ENCODE assay signal across 23 cellular contexts in genomic region chr7:111018447-111018846, GRCh38.
DNase-seq lines count a peak whose midpoint lies in the region; ATAC-seq and TF ChIP-seq lines count a peak whose summit lies in the region.
"Had no signal": no experiment of that assay in that cellular context is flagged by ENCODE, and none has a peak within 500 bp of the region (broad histone marks: within the 10 kb centered on the region; RNA-seq: fewer than 3 reads in every experiment).

No MANE protein-coding gene starts in this region.

- H3K9me3 Mint-ChIP-seq in activated CD4-positive, alpha-beta T cell treated with anti-CD3 and anti-CD28 coated beads, Interleukin-2, amount 10 ng/mL, durations not matched to agents 7 days and 5 days, result peaks cover 18% of the 10 kb centered on the region
- H3K9me3 Mint-ChIP-seq in activated naive CD8-positive, alpha-beta T cell treated with anti-CD3 and anti-CD28 coated beads, Interleukin-2, amount 10 ng/mL, durations not matched to agents 7 days and 5 days, result peaks cover 6% of the 10 kb centered on the region
- peaks cover 7 to 9% of the 10 kb centered on the region in 2 donors for H3K9me3 Mint-ChIP-seq in stimulated activated naive CD8-positive, alpha-beta T cell treated with anti-CD3 and anti-CD28 coated beads, Interleukin-15, amount 100 ng/mL, for 72 hours
- peaks cover 18% of the 10 kb centered on the region for H3K9me3 Mint-ChIP-seq in activated CD4-positive, alpha-beta T cell treated with anti-CD3 and anti-CD28 coated beads, Interleukin-2, amount 10 ng/mL, durations not matched to agents 24 days and 14 days

- H4K20me1 ChIP-seq in SK-N-SH (ENCODE audit: insufficient read depth), result no peaks in the 10 kb centered on the region

- H3K4me3 ChIP-seq in SK-N-SH (ENCODE audit: low read depth in 2 of 2, low read length in 1 of 2), result no peak overlapping the region
- H3K4me3 ChIP-seq: GM23248 had no signal

- H3K36me3 ChIP-seq in KOPT-K1 (ENCODE audit: insufficient read depth, low read length), result no peaks in the 10 kb centered on the region
- H3K36me3 ChIP-seq in SK-N-SH (replicated peaks in 1 of 2; ENCODE audit: control insufficient read depth in 1 of 2, insufficient read depth in 2 of 2, low read length in 1 of 2), result no peaks in the 10 kb centered on the region
- H3K36me3 ChIP-seq: BE2C had no signal

- H3K9me3 ChIP-seq in KOPT-K1 (ENCODE audit: insufficient read depth, low read length, poor library complexity, severe bottlenecking) (peaks cover 15% of the 10 kb centered on the region), SK-N-SH (no peaks in the 10 kb centered on the region)
- H3K9me3 ChIP-seq: BE2C had no signal

- peaks cover 46% of the 10 kb centered on the region for H3K36me3 Mint-ChIP-seq in activated CD4-positive, alpha-beta T cell treated with anti-CD3 and anti-CD28 coated beads, Interleukin-2, amount 10 ng/mL, durations not matched to agents 7 days and 5 days (ENCODE audit: low read depth)
- H3K36me3 Mint-ChIP-seq in activated naive CD8-positive, alpha-beta T cell treated with anti-CD3 and anti-CD28 coated beads, Interleukin-2, amount 10 ng/mL, durations not matched to agents 7 days and 5 days, result peaks cover 25% of the 10 kb centered on the region
- peaks cover 20% of the 10 kb centered on the region for H3K36me3 Mint-ChIP-seq in activated CD4-positive, alpha-beta T cell treated with anti-CD3 and anti-CD28 coated beads, Interleukin-2, amount 10 ng/mL, durations not matched to agents 24 days and 14 days (ENCODE audit: low read depth)
- H3K36me3 Mint-ChIP-seq: CD14-positive monocyte had no signal

- peaks cover 81% of the 10 kb centered on the region for H3K4me1 Mint-ChIP-seq in activated CD4-positive, alpha-beta T cell treated with anti-CD3 and anti-CD28 coated beads, Interleukin-2, amount 10 ng/mL, durations not matched to agents 7 days and 5 days
- peaks cover 70% of the 10 kb centered on the region for H3K4me1 Mint-ChIP-seq in activated naive CD8-positive, alpha-beta T cell treated with anti-CD3 and anti-CD28 coated beads, Interleukin-2, amount 10 ng/mL, durations not matched to agents 7 days and 5 days
- H3K4me1 Mint-ChIP-seq in stimulated activated naive CD8-positive, alpha-beta T cell treated with anti-CD3 and anti-CD28 coated beads, Interleukin-15, amount 100 ng/mL, for 72 hours, result peaks cover 88% of the 10 kb centered on the region
- H3K4me1 Mint-ChIP-seq in activated CD4-positive, alpha-beta T cell treated with anti-CD3 and anti-CD28 coated beads, Interleukin-2, amount 10 ng/mL, durations not matched to agents 24 days and 14 days, result peaks cover 69% of the 10 kb centered on the region

- no peak for TF ChIP-seq CTCF in SK-N-SH (IDR thresholded peaks at IDR 0.05)

- H3K27ac Mint-ChIP-seq in activated CD4-positive, alpha-beta T cell treated with anti-CD3 and anti-CD28 coated beads, Interleukin-2, amount 10 ng/mL, durations not matched to agents 7 days and 5 days, result peak overlapping the region; percentile 39
- peak overlapping the region; percentile 13 for H3K27ac Mint-ChIP-seq in activated naive CD8-positive, alpha-beta T cell treated with anti-CD3 and anti-CD28 coated beads, Interleukin-2, amount 10 ng/mL, durations not matched to agents 7 days and 5 days
- peak overlapping the region in 1 of 2 donors; percentile 27 for H3K27ac Mint-ChIP-seq in stimulated activated naive CD8-positive, alpha-beta T cell treated with anti-CD3 and anti-CD28 coated beads, Interleukin-15, amount 100 ng/mL, for 72 hours
- no peak overlapping the region for H3K27ac Mint-ChIP-seq in activated CD4-positive, alpha-beta T cell treated with anti-CD3 and anti-CD28 coated beads, Interleukin-2, amount 10 ng/mL, durations not matched to agents 24 days and 14 days
- H3K27ac Mint-ChIP-seq: CD14-positive monocyte had no signal

- no peak overlapping the region for H3K9ac ChIP-seq in SK-N-SH
- H3K9ac ChIP-seq: GM23248 had no signal

- no peak for TF ChIP-seq EP300 in SK-N-SH (IDR thresholded peaks at IDR 0.05; ENCODE audit: borderline replicate concordance in 1 of 2, low read depth in 1 of 2, low read length in 1 of 2)

- no peak for DNase-seq in activated CD4-positive, alpha-beta T cell treated with anti-CD3 and anti-CD28 coated beads, Interleukin-2, amount 10 ng/mL, durations not matched to agents 7 days and 5 days
- DNase-seq in activated CD4-positive, alpha-beta T cell treated with anti-CD3 and anti-CD28 coated beads for 1 hour, result no peak
- DNase-seq in activated naive CD8-positive, alpha-beta T cell treated with anti-CD3 and anti-CD28 coated beads, Interleukin-2, amount 10 ng/mL, durations not matched to agents 7 days and 5 days, result no peak
- DNase-seq in stimulated activated naive CD8-positive, alpha-beta T cell treated with anti-CD3 and anti-CD28 coated beads, Interleukin-15, amount 100 ng/mL, for 72 hours, result no peak
- no peak for DNase-seq in SK-N-SH
- DNase-seq in activated CD4-positive, alpha-beta T cell treated with anti-CD3 and anti-CD28 coated beads, Interleukin-2, amount 10 ng/mL, durations not matched to agents 24 days and 14 days, result no peak
- DNase-seq: 8988T, ACHN, BE2C, GM23248, H7, Kasumi-1, NCI-H1436, NCI-H187, NCI-H2081 treated with DMSO at 0.1 percent for 48 hours, NCI-H2171, NCI-H226, NCI-H510A, NCI-H774, SIG-M5 had no signal

- peaks cover 4% of the 10 kb centered on the region for H3F3A ChIP-seq in SK-N-SH (replicated peaks; ENCODE audit: insufficient read depth)

- no peak overlapping the region for H2AFZ ChIP-seq in SK-N-SH (ENCODE audit: low read depth)
- H2AFZ ChIP-seq: GM23248 had no signal

- H3K4me3 Mint-ChIP-seq in activated CD4-positive, alpha-beta T cell treated with anti-CD3 and anti-CD28 coated beads, Interleukin-2, amount 10 ng/mL, durations not matched to agents 7 days and 5 days, result no peak overlapping the region
- peak overlapping the region; percentile 41 for H3K4me3 Mint-ChIP-seq in activated naive CD8-positive, alpha-beta T cell treated with anti-CD3 and anti-CD28 coated beads, Interleukin-2, amount 10 ng/mL, durations not matched to agents 7 days and 5 days
- H3K4me3 Mint-ChIP-seq in stimulated activated naive CD8-positive, alpha-beta T cell treated with anti-CD3 and anti-CD28 coated beads, Interleukin-15, amount 100 ng/mL, for 72 hours, result peak overlapping the region; percentile 42 to 79
- H3K4me3 Mint-ChIP-seq in activated CD4-positive, alpha-beta T cell treated with anti-CD3 and anti-CD28 coated beads, Interleukin-2, amount 10 ng/mL, durations not matched to agents 24 days and 14 days, result no peak overlapping the region
- H3K4me3 Mint-ChIP-seq: CD14-positive monocyte had no signal

- ATAC-seq in activated naive CD8-positive, alpha-beta T cell treated with anti-CD3 and anti-CD28 coated beads, Interleukin-2, amount 10 ng/mL, durations not matched to agents 7 days and 5 days (ENCODE audit: low read depth), result no peak
- no peak for ATAC-seq in stimulated activated naive CD8-positive, alpha-beta T cell treated with anti-CD3 and anti-CD28 coated beads, Interleukin-15, amount 100 ng/mL, for 72 hours

- H3K27ac ChIP-seq in KOPT-K1 (ENCODE audit: low read depth, low read length, poor library complexity, severe bottlenecking) (peak overlapping the region; percentile 42), SK-N-SH (ENCODE audit: low read depth in 2 of 2, low read length in 1 of 2) (no peak overlapping the region)
- H3K27ac ChIP-seq: GM23248, HL-60 had no signal

- POLR2A ChIA-PET in activated CD4-positive, alpha-beta T cell treated with anti-CD3 and anti-CD28 coated beads, Interleukin-2, amount 10 ng/mL, durations not matched to agents 7 days and 5 days (lab: Charles Lee), result no interaction called here
- POLR2A ChIA-PET in activated naive CD8-positive, alpha-beta T cell treated with anti-CD3 and anti-CD28 coated beads, Interleukin-2, amount 10 ng/mL, durations not matched to agents 7 days and 5 days (lab: Charles Lee), result interaction anchor here (1.2 to 1.9 kb wide), 2 partner anchors 73 to 74 kb away, joined by 3 to 10 read pairs; partner anchors contain the start of gene LRRN3
- POLR2A ChIA-PET in SK-N-SH (lab: Yijun Ruan, JAX), result no interaction called here

- no peak for TF ChIP-seq RAD21 in SK-N-SH (IDR thresholded peaks at IDR 0.05; ENCODE audit: low read length)

- H3K4me1 ChIP-seq in SK-N-SH (ENCODE audit: control insufficient read depth in 1 of 2, insufficient read depth in 2 of 2, low read depth in 1 of 2, low read length in 1 of 2), result peaks cover 0 to 2% of the 10 kb centered on the region in 2 experiments; a peak in 1 of 4 replicates

- H3K27me3 Mint-ChIP-seq in activated CD4-positive, alpha-beta T cell treated with anti-CD3 and anti-CD28 coated beads, Interleukin-2, amount 10 ng/mL, durations not matched to agents 7 days and 5 days, result no peaks in the 10 kb centered on the region
- H3K27me3 Mint-ChIP-seq in activated naive CD8-positive, alpha-beta T cell treated with anti-CD3 and anti-CD28 coated beads, Interleukin-2, amount 10 ng/mL, durations not matched to agents 7 days and 5 days, result no peaks in the 10 kb centered on the region
- no peaks in the 10 kb centered on the region for H3K27me3 Mint-ChIP-seq in stimulated activated naive CD8-positive, alpha-beta T cell treated with anti-CD3 and anti-CD28 coated beads, Interleukin-15, amount 100 ng/mL, for 72 hours
- H3K27me3 Mint-ChIP-seq in activated CD4-positive, alpha-beta T cell treated with anti-CD3 and anti-CD28 coated beads, Interleukin-2, amount 10 ng/mL, durations not matched to agents 24 days and 14 days, result no peaks in the 10 kb centered on the region

- WGBS in SK-N-SH (ENCODE audit: low lambda C conversion rate), result 97% methylated on average over 4 of the region's 4 CpGs

- intact Hi-C loops in activated CD4-positive, alpha-beta T cell treated with anti-CD3 and anti-CD28 coated beads, Interleukin-2, amount 10 ng/mL, durations not matched to agents 24 days and 14 days (cut with micrococcal nuclease), result no loop called here

- H3K4me2 ChIP-seq in SK-N-SH, result no peak overlapping the region

- CTCF ChIA-PET in activated CD4-positive, alpha-beta T cell treated with anti-CD3 and anti-CD28 coated beads, Interleukin-2, amount 10 ng/mL, durations not matched to agents 7 days and 5 days (lab: Charles Lee), result interaction anchor here (0.9 kb wide), 1 partner anchor 43 kb away, joined by 4 read pairs; no protein-coding TSS in a partner anchor
- CTCF ChIA-PET in SK-N-SH (lab: Yijun Ruan, JAX), result no interaction called here

- H3K9me2 ChIP-seq in SK-N-SH, result no peaks in the 10 kb centered on the region

- H3K79me2 ChIP-seq in SK-N-SH (ENCODE audit: insufficient read depth), result no peaks in the 10 kb centered on the region

- H3K27me3 ChIP-seq in SK-N-SH (ENCODE audit: insufficient read depth), result no peaks in the 10 kb centered on the region
- H3K27me3 ChIP-seq: BE2C had no signal

TF ChIP-seq in SK-N-SH, 30 proteins besides CTCF, POLR2A, EP300 and RAD21 (continues in another document):
- TF ChIP-seq SIN3A (IDR thresholded peaks at IDR 0.05; ENCODE audit: borderline replicate concordance, low read depth, low read length) (no peak), EZH2phosphoT487 (IDR thresholded peaks at IDR 0.05; ENCODE audit: borderline replicate concordance, low read depth) (no peak), FOXM1 (IDR thresholded peaks at IDR 0.05; ENCODE audit: low read depth) (no peak), YY1 (IDR thresholded peaks at IDR 0.05; ENCODE audit: low read depth) (no peak), FOXJ3 (CRISPR knock-in tag; IDR thresholded peaks at IDR 0.05) (no peak)

Comparison
In these comparisons a context has a peak if more than half of its experiments do, and no peak if none do; other contexts are left out.
1. H3K4me3 Mint-ChIP-seq: peak in activated naive CD8-positive, alpha-beta T cell treated with anti-CD3 and anti-CD28 coated beads, Interleukin-2, amount 10 ng/mL, durations not matched to agents 7 days and 5 days (single experiment) and stimulated activated naive CD8-positive, alpha-beta T cell treated with anti-CD3 and anti-CD28 coated beads, Interleukin-15, amount 100 ng/mL, for 72 hours (2 of 2); none in activated CD4-positive, alpha-beta T cell treated with anti-CD3 and anti-CD28 coated beads, Interleukin-2, amount 10 ng/mL, durations not matched to agents 7 days and 5 days (single experiment) and activated CD4-positive, alpha-beta T cell treated with anti-CD3 and anti-CD28 coated beads, Interleukin-2, amount 10 ng/mL, durations not matched to agents 24 days and 14 days (single experiment).